In genomic region chr6:26299286-26300042, GRCh38 we compare ENCODE assay signal across 1 cellular context.
A peak's percentile ranks its signal among the peaks of the same experiment; 100 is the strongest.
TF ChIP-seq lines count a peak whose summit lies in the region.

No MANE protein-coding gene starts in this region.

TF ChIP-seq in K562, 482 proteins besides CTCF, POLR2A, EP300 and RAD21 (continued from another document and continues in another):
- no peak for TF ChIP-seq POLR2B (IDR thresholded peaks at IDR 0.05; ENCODE audit: low read depth, partially characterized antibody)
- TF ChIP-seq NUFIP1 (IDR thresholded peaks at IDR 0.05; ENCODE audit: partially characterized antibody) = no peak
- TF ChIP-seq NCOA4 (IDR thresholded peaks at IDR 0.05; ENCODE audit: partially characterized antibody) = no peak
- no peak for TF ChIP-seq ZC3H4 (CRISPR knock-in tag; IDR thresholded peaks at IDR 0.05; ENCODE audit: borderline replicate concordance)
- peak; percentile 74; the same call in 1 of the 2 replicates for TF ChIP-seq ETS1 (conservative IDR thresholded peaks at IDR 0.05; ENCODE audit: control insufficient read depth, low read depth, low read length)
- TF ChIP-seq NONO (IDR thresholded peaks at IDR 0.05; ENCODE audit: low read depth in 2 of 2, low read length in 1 of 2) = no peak
- TF ChIP-seq MIER1 (IDR thresholded peaks at IDR 0.05; ENCODE audit: low read depth) = no peak
- no peak for TF ChIP-seq ZNF436 (CRISPR knock-in tag; IDR thresholded peaks at IDR 0.05)
- TF ChIP-seq HBP1 (CRISPR knock-in tag; IDR thresholded peaks at IDR 0.05) = no peak
- TF ChIP-seq ARNT (IDR thresholded peaks at IDR 0.05) = peak in 1 of 2 experiments; percentile 40; a peak in 1 of 4 replicates
- TF ChIP-seq CBX3 (IDR thresholded peaks at IDR 0.05; ENCODE audit: borderline replicate concordance in 1 of 2, low read length in 2 of 2) = 0 out of 3 replicates have a peak, but pooled peaks of 1 of the 2 experiments have one; percentile 50
- TF ChIP-seq E4F1 (CRISPR knock-in tag; IDR thresholded peaks at IDR 0.05; ENCODE audit: borderline replicate concordance) = peak; percentile 49; the same call in 1 of the 2 replicates
- TF ChIP-seq L3MBTL2 (IDR thresholded peaks at IDR 0.05) = peak; percentile 37; the same call in 1 of the 2 replicates
- no peak for TF ChIP-seq LCOR (CRISPR knock-in tag; IDR thresholded peaks at IDR 0.05)
- TF ChIP-seq CREM (IDR thresholded peaks at IDR 0.05; ENCODE audit: low read depth) = no peak
- TF ChIP-seq ZNF512 (tag; IDR thresholded peaks at IDR 0.05) = no peak
- TF ChIP-seq DACH1 (IDR thresholded peaks at IDR 0.05; ENCODE audit: partially characterized antibody) = no peak
- TF ChIP-seq SPI1 (IDR thresholded peaks at IDR 0.05; ENCODE audit: borderline replicate concordance, low read depth, low read length) = no peak
- TF ChIP-seq POLR2H (tag; IDR thresholded peaks at IDR 0.05; ENCODE audit: low read depth) = peak; percentile 98
- TF ChIP-seq MLLT1 (IDR thresholded peaks at IDR 0.05) = no peak
- TF ChIP-seq THAP7 (CRISPR knock-in tag; IDR thresholded peaks at IDR 0.05) = no peak
- TF ChIP-seq MXD1 (CRISPR knock-in tag; IDR thresholded peaks at IDR 0.05; ENCODE audit: borderline replicate concordance, poor library complexity, severe bottlenecking) = no peak
- TF ChIP-seq ZNF395 (CRISPR knock-in tag; IDR thresholded peaks at IDR 0.05) = peak; percentile 51; the same call in 1 of the 2 replicates
- no peak for TF ChIP-seq SIN3A (IDR thresholded peaks at IDR 0.05; ENCODE audit: borderline replicate concordance in 2 of 2, control insufficient read depth in 1 of 2, low read depth in 2 of 2, low read length in 2 of 2)
- TF ChIP-seq BCOR (IDR thresholded peaks at IDR 0.05) = peak; percentile 10; the same call in 1 of the 2 replicates
- no peak for TF ChIP-seq ZNF740 (CRISPR knock-in tag; IDR thresholded peaks at IDR 0.05)
- 0 out of 4 replicates have a peak, but pooled peaks of 1 of the 2 experiments have one; percentile 50 for TF ChIP-seq ZNF740 (tag; IDR thresholded peaks at IDR 0.05)
- TF ChIP-seq MYC (IDR thresholded peaks at IDR 0.05; ENCODE audit: low read depth, low read length) = 0 out of 2 replicates have a peak, but pooled peaks have one; percentile 26
- no peak for TF ChIP-seq MYC (CRISPR knock-in tag; IDR thresholded peaks at IDR 0.05; ENCODE audit: borderline replicate concordance, low read depth)
- no peak for TF ChIP-seq GMEB1 (CRISPR knock-in tag; IDR thresholded peaks at IDR 0.05)
- TF ChIP-seq FOSL1 (tag; conservative IDR thresholded peaks at IDR 0.05) = no peak
- TF ChIP-seq ZFX (CRISPR knock-in tag; IDR thresholded peaks at IDR 0.05) = peak; percentile 42; the same call in 1 of the 2 replicates
- TF ChIP-seq ZKSCAN1 (IDR thresholded peaks at IDR 0.05; ENCODE audit: low read depth, low read length) = no peak
- TF ChIP-seq ZNF318 (IDR thresholded peaks at IDR 0.05; ENCODE audit: borderline replicate concordance in 1 of 2, low read depth in 1 of 2) = 0 out of 4 replicates have a peak, but pooled peaks of 1 of the 2 experiments have one; percentile 21
